Comparison of ENCODE assay signal across 26 cellular contexts in genomic region chr9:34671307-34671706, GRCh38. TPM values are rescaled to one million over a fixed set of nuclear protein-coding genes. Genes with fewer than 3 reads are reported as not detected.
"Had no signal": no experiment of that assay in that cellular context is flagged by ENCODE, and none has a peak within 500 bp of the region (broad histone marks: within the 10 kb centered on the region; RNA-seq: fewer than 3 reads in every experiment).

No MANE protein-coding gene starts in this region.

- H3K27ac ChIP-seq: HL-60, KMS-11, RWPE1 had no signal

- H3K4me2 ChIP-seq: KMS-11, SK-N-SH had no signal

- ATAC-seq: K562, Panc1, PC-3 had no signal

- DNase-seq: Kasumi-1, MV-4-11, NCI-H1048, NCI-H1105, NCI-H1417, NCI-H1436 treated with DMSO at 0.1 percent for 48 hours, NCI-H1694, NCI-H187 treated with DMSO at 0.1 percent for 48 hours, NCI-H2029 treated with DMSO at 0.1 percent for 48 hours, NCI-H2171 treated with DMSO at 0.1 percent for 48 hours, NCI-H345, NCI-H446 treated with DMSO at 0.1 percent for 48 hours, NCI-H510A treated with DMSO at 0.1 percent for 48 hours, NCI-H526, PC-3, SHP77, SK-N-SH, SW 1271 had no signal

- H3K9me3 ChIP-seq: SK-N-SH had no signal

- H3K4me3 ChIP-seq: K562 had no signal

RNA-seq across cellular contexts. Expression of gene CCL27, which starts 8.8 kb away (rescaled TPM):
- total RNA-seq: MCF 10A, PC-3, SK-MEL-5 had no signal

RNA-seq across cellular contexts. Expression of gene CCL19, which starts 19.8 kb away (rescaled TPM):
- total RNA-seq: K562, MCF 10A, OCI-LY7, PC-3, SK-MEL-5 had no signal
